7 cellular contexts compared by ENCODE assay signal in the genomic region with DNA sequence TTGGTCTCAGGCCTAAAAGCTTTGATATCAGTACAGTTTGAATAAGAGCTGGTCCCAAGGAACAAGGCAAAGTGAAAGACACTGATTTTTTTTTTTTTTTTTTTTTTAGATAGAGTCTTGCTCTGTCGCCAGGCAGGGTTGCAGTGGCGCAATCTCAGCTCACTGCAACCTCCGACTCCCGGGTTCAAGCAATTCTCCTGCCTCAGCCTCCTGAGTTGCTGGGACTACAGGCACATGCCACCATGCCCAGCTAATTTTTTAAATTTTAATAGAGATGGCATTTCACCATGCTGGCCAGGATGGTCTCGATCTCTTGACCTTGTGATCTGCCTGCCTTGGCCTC. TPM values are rescaled to one million over a fixed set of nuclear protein-coding genes. Genes with fewer than 3 reads are reported as not detected.
DNase-seq lines count a peak whose midpoint lies in the region; ATAC-seq, FAIRE-seq and TF ChIP-seq lines count a peak whose summit lies in the region.
"Not testable (repeated sequence)": the region's sequence is repeated elsewhere in the genome, so short reads cannot be mapped to it uniquely, and the experiment has no call there.

No MANE protein-coding gene starts in this region.

- POLR2A ChIA-PET in HepG2 (lab: Yijun Ruan, JAX), result not testable (repeated sequence)

- not testable (repeated sequence) for ATAC-seq in HepG2, psoas muscle

- in situ Hi-C loops in HepG2 (cut with HindIII; ENCODE audit: extremely low pct_ligation_motif_present, low pct_unique_long_range_greater_than_20kb), result not testable (repeated sequence)

- CTCF ChIA-PET in HepG2 (lab: Yijun Ruan, JAX; ENCODE audit: low intra/inter-chr PET ratio, low total read pairs), result not testable (repeated sequence)

- H3K79me2 ChIP-seq in HepG2 (ENCODE audit: insufficient read depth, low read length); smooth muscle cell (ENCODE audit: low read depth): not testable (repeated sequence)

- not testable (repeated sequence) for BruUV-seq in HepG2 (replicated peaks; lab: Mats Ljungman, UMichigan)

- H3K4me1 Mint-ChIP-seq in CD14-positive monocyte, result peaks cover 60% of the 10 kb centered on the region
- H3K4me1 Mint-ChIP-seq in dendritic cell treated with granulocyte-macrophage colony-stimulating factor and Interleukin-4, amounts not matched to agents 40 ng/mL and 50 ng/mL, for 4 days (ENCODE audit: low read depth), result peaks cover 66% of the 10 kb centered on the region

- not testable (repeated sequence) for H2AFZ ChIP-seq in HepG2 (ENCODE audit: low read length)
- H2AFZ ChIP-seq in smooth muscle cell (ENCODE audit: low read depth), result peak overlapping the region; percentile 34

- H3K4me3 ChIP-seq in adipocyte (ENCODE audit: low read length), result peak overlapping the region; percentile 51
- not testable (repeated sequence) for H3K4me3 ChIP-seq in HepG2 (replicated peaks in 1 of 3; ENCODE audit: insufficient read depth in 1 of 3, low read depth in 2 of 3, low read length in 3 of 3); psoas muscle; smooth muscle cell; thyroid gland (replicated peaks in 1 of 3)

- H3F3A ChIP-seq in smooth muscle cell (ENCODE audit: low read depth), result not testable (repeated sequence)

- H3K27ac Mint-ChIP-seq in CD14-positive monocyte, result peak overlapping the region; percentile 77 to 92 (median 85)
- H3K27ac Mint-ChIP-seq in dendritic cell treated with granulocyte-macrophage colony-stimulating factor and Interleukin-4, amounts not matched to agents 40 ng/mL and 50 ng/mL, for 4 days, result peak overlapping the region; percentile 88

- WGBS in HepG2 (ENCODE audit: low lambda C conversion rate), result 39% methylated on average over 5 of the region's 5 CpGs
- 84 to 99% (median 94%) methylated on average over 5 of the region's 5 CpGs for WGBS in psoas muscle, 3 donors
- WGBS in smooth muscle cell (ENCODE audit: low lambda C conversion rate), result 90% methylated on average over 5 of the region's 5 CpGs
- WGBS in thyroid gland, 2 donors, result 96 to 99% methylated on average over 5 of the region's 5 CpGs

- peak overlapping the region; percentile 65 for H3K9ac ChIP-seq in adipocyte (ENCODE audit: low read length)
- H3K9ac ChIP-seq in HepG2 (ENCODE audit: insufficient read depth, low read depth, low read length); smooth muscle cell (ENCODE audit: low read depth): not testable (repeated sequence)

- TF ChIP-seq EP300 in HepG2 (IDR thresholded peaks at IDR 0.05; ENCODE audit: low read depth in 2 of 2, low read length in 2 of 2); HepG2 (CRISPR knock-in tag; IDR thresholded peaks at IDR 0.05; ENCODE audit: borderline replicate concordance): not testable (repeated sequence)

- H3K4me2 ChIP-seq in HepG2 (ENCODE audit: low read depth, low read length); smooth muscle cell: not testable (repeated sequence)

- intact Hi-C loops in CD14-positive monocyte (cut with micrococcal nuclease); dendritic cell treated with granulocyte-macrophage colony-stimulating factor and Interleukin-4, amounts not matched to agents 40 ng/mL and 50 ng/mL, for 4 days (cut with micrococcal nuclease); HepG2 (cut with micrococcal nuclease; ENCODE audit: unreplicated experiment); psoas muscle (cut with DNase I); thyroid gland (cut with DNase I): not testable (repeated sequence)

- not testable (repeated sequence) for H3K36me3 ChIP-seq in adipocyte (ENCODE audit: control insufficient read depth, insufficient read depth, low read length, severe bottlenecking); HepG2 (replicated peaks in 1 of 2; ENCODE audit: control insufficient read depth in 1 of 2, insufficient read depth in 2 of 2, low read length in 2 of 2); psoas muscle (ENCODE audit: insufficient read depth in 1 of 2, low read depth in 1 of 2); smooth muscle cell (ENCODE audit: low read depth); thyroid gland

- H3K27ac ChIP-seq in HepG2 (ENCODE audit: extremely low read length, insufficient read depth, low read length), result not testable (repeated sequence)
- H3K27ac ChIP-seq in psoas muscle (peak overlapping the region; percentile 88), smooth muscle cell (ENCODE audit: low read depth) (peak overlapping the region; percentile 95), thyroid gland (peak overlapping the region; percentile 80 to 86 (median 86))

- not testable (repeated sequence) for H3K36me3 Mint-ChIP-seq in CD14-positive monocyte; dendritic cell treated with granulocyte-macrophage colony-stimulating factor and Interleukin-4, amounts not matched to agents 40 ng/mL and 50 ng/mL, for 4 days (ENCODE audit: low read depth)

- DNase-seq in CD14-positive monocyte (ENCODE audit: low spot score); adipocyte (ENCODE audit: low read depth); HepG2 (ENCODE audit: low spot score); psoas muscle; smooth muscle cell (lab: John Stamatoyannopoulos, UW; ENCODE audit: unreplicated experiment); thyroid gland: not testable (repeated sequence)

- H3K27me3 Mint-ChIP-seq in CD14-positive monocyte (ENCODE audit: low read depth in 3 of 3); dendritic cell treated with granulocyte-macrophage colony-stimulating factor and Interleukin-4, amounts not matched to agents 40 ng/mL and 50 ng/mL, for 4 days: not testable (repeated sequence)

- not testable (repeated sequence) for H3K9me3 ChIP-seq in adipocyte (ENCODE audit: control insufficient read depth, low read length); HepG2 (ENCODE audit: low read length); psoas muscle; smooth muscle cell (replicated peaks; ENCODE audit: low read depth); thyroid gland

- not testable (repeated sequence) for H3K27me3 ChIP-seq in adipocyte (replicated peaks; ENCODE audit: control insufficient read depth, insufficient read depth, low read length); psoas muscle (ENCODE audit: insufficient read depth in 3 of 3, low read length in 2 of 3); smooth muscle cell (ENCODE audit: low read depth); thyroid gland
- peaks cover 2 to 15% of the 10 kb centered on the region in 2 experiments; a peak in 2 of 5 replicates for H3K27me3 ChIP-seq in HepG2 (ENCODE audit: control insufficient read depth in 1 of 2, insufficient read depth in 2 of 2, low read length in 2 of 2)

- H3K9me3 Mint-ChIP-seq in CD14-positive monocyte; dendritic cell treated with granulocyte-macrophage colony-stimulating factor and Interleukin-4, amounts not matched to agents 40 ng/mL and 50 ng/mL, for 4 days: not testable (repeated sequence)

- not testable (repeated sequence) for FAIRE-seq in HepG2 (lab: Jason Lieb, UNC)

- TF ChIP-seq POLR2A in HepG2 (IDR thresholded peaks at IDR 0.05; ENCODE audit: insufficient read depth in 1 of 2, low read depth in 2 of 2, low read length in 2 of 2); thyroid gland (IDR thresholded peaks at IDR 0.05): not testable (repeated sequence)

- peak overlapping the region in 1 of 2 donors; percentile 73 for H3K4me3 Mint-ChIP-seq in CD14-positive monocyte
- H3K4me3 Mint-ChIP-seq in dendritic cell treated with granulocyte-macrophage colony-stimulating factor and Interleukin-4, amounts not matched to agents 40 ng/mL and 50 ng/mL, for 4 days, result not testable (repeated sequence)

- not testable (repeated sequence) for TF ChIP-seq RAD21 in HepG2 (CRISPR knock-in tag; IDR thresholded peaks at IDR 0.05)

- H4K20me1 ChIP-seq in HepG2 (ENCODE audit: insufficient read depth, low read length); smooth muscle cell (ENCODE audit: low read depth): not testable (repeated sequence)

- peaks cover 37% of the 10 kb centered on the region for H3K4me1 ChIP-seq in adipocyte (ENCODE audit: control insufficient read depth, insufficient read depth, low read length)
- peaks cover 50% of the 10 kb centered on the region for H3K4me1 ChIP-seq in HepG2 (ENCODE audit: insufficient read depth, low read length)
- peaks cover 41% of the 10 kb centered on the region for H3K4me1 ChIP-seq in psoas muscle
- peaks cover 16% of the 10 kb centered on the region for H3K4me1 ChIP-seq in smooth muscle cell (ENCODE audit: low read depth)
- peaks cover 49 to 56% of the 10 kb centered on the region in 2 donors for H3K4me1 ChIP-seq in thyroid gland

- not testable (repeated sequence) for TF ChIP-seq CTCF in CD14-positive monocyte (IDR thresholded peaks at IDR 0.05); HepG2 (CRISPR knock-in tag; IDR thresholded peaks at IDR 0.05); psoas muscle (IDR thresholded peaks at IDR 0.05); smooth muscle cell (IDR thresholded peaks at IDR 0.05; ENCODE audit: borderline replicate concordance, insufficient read depth, poor library complexity, severe bottlenecking); thyroid gland (IDR thresholded peaks at IDR 0.05)

RNA-seq across cellular contexts. Expression of a gene that starts 17.2 kb away (rescaled TPM):
- 100 to 1,000 TPM; 202 to 258 TPM for polyA plus RNA-seq in CD14-positive monocyte
- total RNA-seq in HepG2 (2016; rRNA removed; fragmentation: Illumina TruSeq; extraction: Trizol), result 106 and 120 TPM in 2 replicates
- 19.3 and 24.2 TPM in 2 replicates for total RNA-seq in HepG2 (2016; cell fraction: cytosol; rRNA removed; fragmentation: Illumina TruSeq; extraction: Trizol; ENCODE audit: low read depth)
- 113 and 116 TPM in 2 replicates for total RNA-seq in HepG2 (2016; cell fraction: insoluble cytoplasmic fraction; rRNA removed; fragmentation: Illumina TruSeq; extraction: Trizol)
- 40.0 and 43.5 TPM in 2 replicates for total RNA-seq in HepG2 (2016; cell fraction: membrane; rRNA removed; fragmentation: Illumina TruSeq; extraction: Trizol)
- total RNA-seq in HepG2 (2016; cell fraction: nucleus; rRNA removed; fragmentation: Illumina TruSeq; extraction: Trizol), result 72.2 and 76.5 TPM in 2 replicates
- polyA plus RNA-seq in HepG2 (2011; rRNA removed), result 39.0 and 48.2 TPM in 2 replicates
- 33.3 and 40.9 TPM in 2 replicates for polyA plus RNA-seq in HepG2 (2011; cell fraction: cytosol; rRNA removed)
- polyA plus RNA-seq in HepG2 (2011; cell fraction: nucleus; rRNA removed), result 28.6 and 31.9 TPM in 2 replicates
- polyA plus RNA-seq in HepG2 (2012), result 98.5 and 102 TPM in 2 replicates
- polyA plus RNA-seq in HepG2 (2016; cell fraction: cytosol; fragmentation: Illumina TruSeq; extraction: Trizol; ENCODE audit: low read depth), result 18.0 and 27.8 TPM in 2 replicates
- 113 and 118 TPM in 2 replicates for polyA plus RNA-seq in HepG2 (2016; cell fraction: insoluble cytoplasmic fraction; fragmentation: Illumina TruSeq; extraction: Trizol; ENCODE audit: low read depth)
- polyA plus RNA-seq in HepG2 (2016; cell fraction: membrane; fragmentation: Illumina TruSeq; extraction: Trizol; ENCODE audit: low read depth), result 28.6 and 39.1 TPM in 2 replicates
- 112 and 122 TPM in 2 replicates for polyA plus RNA-seq in HepG2 (2016; cell fraction: nucleus; fragmentation: Illumina TruSeq; extraction: Trizol; ENCODE audit: insufficient read depth, low read depth)
- 42.7 and 61.6 TPM in 2 replicates for polyA minus RNA-seq in HepG2 (2011; rRNA and poly(A)+ RNA removed; ENCODE audit: low replicate concordance)
- polyA minus RNA-seq in HepG2 (2011; cell fraction: cytosol; rRNA and poly(A)+ RNA removed), result 82.0 and 98.0 TPM in 2 replicates
- 46.1 and 55.2 TPM in 2 replicates for polyA minus RNA-seq in HepG2 (2011; cell fraction: nucleus; rRNA and poly(A)+ RNA removed)
- total RNA-seq in psoas muscle, result 100 to 1,000 TPM; 131 to 164 (median 149) TPM
- 100 to 1,000 TPM in 2 of 3 donors, 10 to 100 TPM in 1; 76.5 to 170 (median 116) TPM for polyA plus RNA-seq in psoas muscle
- 121 and 149 TPM in 2 replicates for total RNA-seq in smooth muscle cell
- 101 and 111 TPM in 2 replicates for polyA plus RNA-seq in smooth muscle cell
- total RNA-seq in thyroid gland, result 100 to 1,000 TPM in 3 of 4 donors, 10 to 100 TPM in 1; 89.5 to 140 (median 134) TPM

RNA-seq across cellular contexts. Expression of a gene that starts 34.4 kb away (rescaled TPM):
- polyA plus RNA-seq in CD14-positive monocyte (under 1 TPM; 0.28 to 0.47 TPM), HepG2 (2011; rRNA removed) (4.8 and 4.9 TPM in 2 replicates), psoas muscle (1 to 10 TPM in 2 of 3 donors, under 1 TPM in 1; 0.82 to 2.9 (median 1.7) TPM), smooth muscle cell (18.9 and 21.2 TPM in 2 replicates)
- total RNA-seq in HepG2 (2016; rRNA removed; fragmentation: Illumina TruSeq; extraction: Trizol) (3.4 and 3.6 TPM in 2 replicates), psoas muscle (1 to 10 TPM; 1.3 to 3.3 (median 1.8) TPM), smooth muscle cell (13.0 and 14.7 TPM in 2 replicates), thyroid gland (10 to 100 TPM in 3 of 4 donors, 1 to 10 TPM in 1; 9.9 to 13.8 (median 11.7) TPM)
- total RNA-seq in HepG2 (2016; cell fraction: cytosol; rRNA removed; fragmentation: Illumina TruSeq; extraction: Trizol; ENCODE audit: low read depth), result 2.6 and 3.1 TPM in 2 replicates
- 3.3 and 4.2 TPM in 2 replicates for total RNA-seq in HepG2 (2016; cell fraction: insoluble cytoplasmic fraction; rRNA removed; fragmentation: Illumina TruSeq; extraction: Trizol)
- total RNA-seq in HepG2 (2016; cell fraction: membrane; rRNA removed; fragmentation: Illumina TruSeq; extraction: Trizol), result 6.0 and 7.0 TPM in 2 replicates
- 3.7 TPM in 2 replicates for total RNA-seq in HepG2 (2016; cell fraction: nucleus; rRNA removed; fragmentation: Illumina TruSeq; extraction: Trizol)
- polyA plus RNA-seq in HepG2 (2011; cell fraction: cytosol; rRNA removed), result 3.8 and 4.0 TPM in 2 replicates
- polyA plus RNA-seq in HepG2 (2011; cell fraction: nucleus; rRNA removed), result 3.6 and 4.6 TPM in 2 replicates
- polyA plus RNA-seq in HepG2 (2012), result 7.3 and 11.4 TPM in 2 replicates
- polyA plus RNA-seq in HepG2 (2016; cell fraction: cytosol; fragmentation: Illumina TruSeq; extraction: Trizol; ENCODE audit: low read depth), result 2.1 and 2.7 TPM in 2 replicates
- polyA plus RNA-seq in HepG2 (2016; cell fraction: insoluble cytoplasmic fraction; fragmentation: Illumina TruSeq; extraction: Trizol; ENCODE audit: low read depth), result 3.7 and 4.9 TPM in 2 replicates
- polyA plus RNA-seq in HepG2 (2016; cell fraction: membrane; fragmentation: Illumina TruSeq; extraction: Trizol; ENCODE audit: low read depth), result 6.1 and 6.3 TPM in 2 replicates
- polyA plus RNA-seq in HepG2 (2016; cell fraction: nucleus; fragmentation: Illumina TruSeq; extraction: Trizol; ENCODE audit: insufficient read depth, low read depth), result 4.6 and 4.7 TPM in 2 replicates
- polyA minus RNA-seq in HepG2 (2011; rRNA and poly(A)+ RNA removed; ENCODE audit: low replicate concordance), result 2.6 and 8.0 TPM in 2 replicates
- 3.7 and 5.7 TPM in 2 replicates for polyA minus RNA-seq in HepG2 (2011; cell fraction: cytosol; rRNA and poly(A)+ RNA removed)
- 5.5 and 7.8 TPM in 2 replicates for polyA minus RNA-seq in HepG2 (2011; cell fraction: nucleus; rRNA and poly(A)+ RNA removed)
